20 cellular contexts compared by ENCODE assay signal in the genomic region with DNA sequence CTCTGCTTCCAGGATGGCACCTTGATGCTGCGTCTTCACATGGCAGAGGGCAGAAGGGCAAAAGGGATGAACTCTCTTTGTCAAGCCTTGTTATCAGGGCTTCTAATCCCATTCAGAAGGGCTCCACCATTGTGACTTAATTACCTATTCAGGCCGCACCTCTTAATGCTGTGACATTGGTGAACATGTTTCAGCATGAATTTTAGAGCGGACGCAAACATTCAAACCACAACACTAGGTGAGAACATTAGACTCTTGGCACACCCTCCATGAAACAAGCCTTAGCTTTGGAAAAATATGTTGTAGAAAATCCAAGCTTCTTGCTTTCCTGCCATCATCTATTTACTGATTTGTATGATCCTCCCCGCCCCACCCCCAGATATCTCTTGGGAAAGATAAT. TPM values are rescaled to one million over a fixed set of nuclear protein-coding genes. Genes with fewer than 3 reads are reported as not detected.
DNase-seq lines count a peak whose midpoint lies in the region; ATAC-seq and TF ChIP-seq lines count a peak whose summit lies in the region.
"Had no signal": no experiment of that assay in that cellular context is flagged by ENCODE, and none has a peak within 500 bp of the region (broad histone marks: within the 10 kb centered on the region; RNA-seq: fewer than 3 reads in every experiment).

No MANE protein-coding gene starts in this region.

- no peak overlapping the region for H3K9ac ChIP-seq in mammary epithelial cell (ENCODE audit: insufficient read depth, low read length)

- peak overlapping the region; percentile 57 for H2AFZ ChIP-seq in mammary epithelial cell (ENCODE audit: low read depth, low read length)
- H2AFZ ChIP-seq: GM23338 had no signal

- no peaks in the 10 kb centered on the region for H3K4me1 ChIP-seq in breast epithelium
- H3K4me1 ChIP-seq in mammary epithelial cell (ENCODE audit: insufficient read depth, low read length), result peaks cover 10% of the 10 kb centered on the region
- H3K4me1 ChIP-seq: Caco-2, SJSA1 had no signal

- H3K4me3 ChIP-seq in breast epithelium, result no peak overlapping the region
- no peak overlapping the region for H3K4me3 ChIP-seq in mammary epithelial cell (replicated peaks in 1 of 3; ENCODE audit: insufficient read depth in 1 of 3, low read depth in 2 of 3, low read length in 3 of 3)
- H3K4me3 ChIP-seq: GM23338, SJSA1 had no signal

- no peaks in the 10 kb centered on the region for H3K36me3 Mint-ChIP-seq in MCF 10A (ENCODE audit: insufficient read depth, unreplicated experiment)

- 48% methylated on average over 5 of the region's 5 CpGs for WGBS in mammary epithelial cell (ENCODE audit: low coverage, missing lambda C conversion rate)

- intact Hi-C loops in MCF 10A (cut with micrococcal nuclease) (no loop called here), breast epithelium (cut with DNase I; ENCODE audit: low total_unique reads) (no loop called here), mammary epithelial cell (cut with micrococcal nuclease) (no loop called here)

- H3K36me3 ChIP-seq in breast epithelium, result no peaks in the 10 kb centered on the region
- no peaks in the 10 kb centered on the region for H3K36me3 ChIP-seq in mammary epithelial cell (ENCODE audit: insufficient read depth, low read length)
- H3K36me3 ChIP-seq: SJSA1 had no signal

- H3K27ac Mint-ChIP-seq in MCF 10A (ENCODE audit: low read depth, unreplicated experiment), result no peak overlapping the region
- H3K27ac Mint-ChIP-seq: GM23338 had no signal

- peaks cover 13% of the 10 kb centered on the region for H3K4me1 Mint-ChIP-seq in MCF 10A (ENCODE audit: insufficient read depth, unreplicated experiment)

- no peaks in the 10 kb centered on the region for H4K20me1 ChIP-seq in mammary epithelial cell (ENCODE audit: insufficient read depth, low read length)

- H3K9me3 ChIP-seq in breast epithelium (no peaks in the 10 kb centered on the region), mammary epithelial cell (replicated peaks; ENCODE audit: insufficient read depth, low read length) (no peaks in the 10 kb centered on the region)
- H3K9me3 ChIP-seq: Caco-2, SJSA1 had no signal

- POLR2A ChIA-PET in MCF 10A (lab: Yijun Ruan, JAX), result interaction anchor here (0.5 to 1.1 kb wide), 4 partner anchors 27 to 1381 kb away, joined by 3 to 5 read pairs (median 3); no protein-coding TSS in a partner anchor

- H3K27ac ChIP-seq in breast epithelium (no peak overlapping the region), mammary epithelial cell (ENCODE audit: insufficient read depth, low read depth, low read length) (peak overlapping the region; percentile 32)
- H3K27ac ChIP-seq: SJSA1 had no signal

- no peaks in the 10 kb centered on the region for H3K27me3 ChIP-seq in breast epithelium
- H3K27me3 ChIP-seq in mammary epithelial cell (ENCODE audit: insufficient read depth, low read length), result no peaks in the 10 kb centered on the region
- H3K27me3 ChIP-seq: SJSA1 had no signal

- no peaks in the 10 kb centered on the region for H3K27me3 Mint-ChIP-seq in MCF 10A (ENCODE audit: insufficient read depth, unreplicated experiment)

- dilution Hi-C loops in mammary epithelial cell (cut with HindIII; ENCODE audit: low sequenced_read_pairs), result loop anchor here (5.0 kb wide), 1 partner anchor 92 kb away; no protein-coding TSS in a partner anchor

- DNase-seq in MCF 10A (ENCODE audit: unreplicated experiment) (peak; percentile 72), breast epithelium (ENCODE audit: low spot score in 2 of 2) (no peak), NCI-H1105 treated with DMSO at 0.1 percent for 48 hours (lab: John Stamatoyannopoulos, UW) (peak; percentile 83), mammary epithelial cell (peak; percentile 78), GDM1 (lab: John Stamatoyannopoulos, UW) (no peak)
- DNase-seq: Caco-2, DMS53, Karpas-422, MM.1S, NCI-H1092 treated with DMSO at 0.1 percent for 48 hours, NCI-H1930, NCI-H524, PC-3, SW 1271 had no signal

- in situ Hi-C loops in mammary epithelial cell (cut with MboI; ENCODE audit: low sequenced_read_pairs in 2 of 2), result loop anchor here (25.0 kb wide), 2 partner anchors 227 to 773 kb away; a partner anchor contains a TSS

- BruUV-seq in MCF 10A (replicated peaks; lab: Mats Ljungman, UMichigan) (no TSS peak), mammary epithelial cell (replicated peaks; lab: Mats Ljungman, UMichigan) (no TSS peak)

- no peaks in the 10 kb centered on the region for H3K9me3 Mint-ChIP-seq in MCF 10A (ENCODE audit: unreplicated experiment)
- H3K9me3 Mint-ChIP-seq: GM23338 had no signal

- ATAC-seq in HG02885 (IDR thresholded peaks at IDR 0.05; ENCODE audit: poor library complexity, unreplicated experiment), result no peak
- no peak for ATAC-seq in GM21723 (IDR thresholded peaks at IDR 0.05; ENCODE audit: unreplicated experiment)
- ATAC-seq: GM23338, PC-3 had no signal

- no peak for TF ChIP-seq POLR2A in breast epithelium (IDR thresholded peaks at IDR 0.05)

- no peak for TF ChIP-seq CTCF in MCF 10A (IDR thresholded peaks at IDR 0.05; ENCODE audit: unreplicated experiment)
- no peak for TF ChIP-seq CTCF in breast epithelium (IDR thresholded peaks at IDR 0.05)
- no peak for TF ChIP-seq CTCF in mammary epithelial cell (conservative IDR thresholded peaks at IDR 0.05 in 1 of 2, IDR thresholded peaks at IDR 0.05 in 1 of 2; ENCODE audit: extremely low read depth in 1 of 2, insufficient read depth in 1 of 2, low read depth in 1 of 2, low read length in 2 of 2)

- CTCF ChIA-PET in MCF 10A (lab: Yijun Ruan, JAX), result interaction anchor here (0.6 to 6.2 kb wide), 11 partner anchors 12 to 769 kb away, joined by 3 to 31 read pairs (median 6); a partner anchor contains a TSS
- CTCF ChIA-PET in mammary epithelial cell (lab: Charles Lee; ENCODE audit: low non-redundant PET), result interaction anchor here (0.8 kb wide), 1 partner anchor 208 kb away, joined by 4 read pairs; no protein-coding TSS in a partner anchor

- H3K4me2 ChIP-seq in mammary epithelial cell (ENCODE audit: insufficient read depth, low read depth, low read length), result peak overlapping the region; percentile 6
- H3K4me2 ChIP-seq: GM23338 had no signal

- no peaks in the 10 kb centered on the region for H3K79me2 ChIP-seq in mammary epithelial cell (ENCODE audit: insufficient read depth, low read length)

- no peak overlapping the region for H3K4me3 Mint-ChIP-seq in MCF 10A (ENCODE audit: unreplicated experiment)
- H3K4me3 Mint-ChIP-seq: GM23338 had no signal

RNA-seq across cellular contexts. Expression of a gene that starts 17.9 kb away (rescaled TPM):
- total RNA-seq in MCF 10A (2022) (0.64 and 1.1 TPM in 2 replicates), breast epithelium (not detected), mammary epithelial cell (under 1 TPM in 1 of 2 donors, not detected in 1; under 0.01 TPM)
- polyA plus RNA-seq in mammary epithelial cell, result 0.14 TPM
- not detected for polyA minus RNA-seq in mammary epithelial cell
- total RNA-seq: G401; T-helper 2 cell treated with Interferon-gamma antibody and Interleukin-4, amounts not matched to agents 100 ng/mL and 5 ng/mL, for 36 hours had no signal

Comparison
In these comparisons a context has a peak if more than half of its experiments do, and no peak if none do; other contexts are left out.
1. DNase-seq: peak in MCF 10A (single experiment), NCI-H1105 treated with DMSO at 0.1 percent for 48 hours (single experiment) and mammary epithelial cell (single experiment); none in breast epithelium (0 of 2) and GDM1 (single experiment).